In genomic region chr12:109878749-109879148, GRCh38 we compare ENCODE assay signal across 9 cellular contexts. TPM values are rescaled to one million over a fixed set of nuclear protein-coding genes. Genes with fewer than 3 reads are reported as not detected.
DNase-seq lines count a peak whose midpoint lies in the region; ATAC-seq and TF ChIP-seq lines count a peak whose summit lies in the region.
"Had no signal": no experiment of that assay in that cellular context is flagged by ENCODE, and none has a peak within 500 bp of the region (broad histone marks: within the 10 kb centered on the region; RNA-seq: fewer than 3 reads in every experiment).

No MANE protein-coding gene starts in this region.

- H3K27ac Mint-ChIP-seq in chondrocyte (ENCODE audit: unreplicated experiment) = no peak overlapping the region

- H3K4me1 Mint-ChIP-seq in chondrocyte (ENCODE audit: low read depth) = peaks cover 44% of the 10 kb centered on the region

- H3F3A ChIP-seq in Loucy (ENCODE audit: low read depth) = no peaks in the 10 kb centered on the region

- no peak for ATAC-seq in HG03342 (IDR thresholded peaks at IDR 0.05; ENCODE audit: unreplicated experiment)

- H3K4me3 ChIP-seq in AG09309 (ENCODE audit: control insufficient read depth, low read depth, low read length) (peak overlapping the region; percentile 86), Loucy (ENCODE audit: low read length, poor library complexity, severe bottlenecking) (peak overlapping the region; percentile 90), muscle layer of colon (ENCODE audit: low read depth in 1 of 2, low read length in 2 of 2) (peak overlapping the region in 1 of 2 donors; percentile 94)

- H3K4me2 ChIP-seq in Loucy (ENCODE audit: low read depth, low read length, poor library complexity, severe bottlenecking) = peak overlapping the region; percentile 85

- TF ChIP-seq CTCF in AG09309 (IDR thresholded peaks at IDR 0.05; ENCODE audit: control insufficient read depth, insufficient read depth, low read depth, low read length, missing control alignments) = no peak
- no peak for TF ChIP-seq CTCF in Loucy (conservative IDR thresholded peaks at IDR 0.05; ENCODE audit: low read length)
- TF ChIP-seq CTCF in chondrocyte (IDR thresholded peaks at IDR 0.05) = no peak

- H3K9ac ChIP-seq in Loucy (ENCODE audit: low read depth, low read length, poor library complexity, severe bottlenecking) = peak overlapping the region; percentile 82
- peak overlapping the region; percentile 95 for H3K9ac ChIP-seq in muscle layer of colon (ENCODE audit: low read length)

- H3K27me3 Mint-ChIP-seq in chondrocyte (ENCODE audit: low read depth) = no peaks in the 10 kb centered on the region

- peaks cover 52% of the 10 kb centered on the region for H3K79me2 ChIP-seq in Loucy (ENCODE audit: insufficient read depth, low read length)

- no peaks in the 10 kb centered on the region for H3K9me3 Mint-ChIP-seq in chondrocyte (ENCODE audit: low read depth)

- no peaks in the 10 kb centered on the region for H3K9me2 ChIP-seq in Loucy (replicated peaks; ENCODE audit: low read depth, low read length)

- peaks cover 51% of the 10 kb centered on the region for H3K4me1 ChIP-seq in Loucy (ENCODE audit: insufficient read depth, low read length, poor library complexity, severe bottlenecking)
- H3K4me1 ChIP-seq in muscle layer of colon (ENCODE audit: insufficient read depth, low read length) = peaks cover 24% of the 10 kb centered on the region

- H3K27me3 ChIP-seq in Loucy (ENCODE audit: insufficient read depth, low read length, poor library complexity, severe bottlenecking) = no peaks in the 10 kb centered on the region
- no peaks in the 10 kb centered on the region for H3K27me3 ChIP-seq in muscle layer of colon (ENCODE audit: control insufficient read depth in 1 of 2, insufficient read depth in 2 of 2, low read length in 2 of 2)

- no peak for DNase-seq in AG09309 (ENCODE audit: low read depth)
- no peak for DNase-seq in chondrocyte (ENCODE audit: low spot score)
- DNase-seq in SHP77 (lab: John Stamatoyannopoulos, UW) = no peak
- DNase-seq in NCI-H1092 (lab: John Stamatoyannopoulos, UW) = no peak
- no peak for DNase-seq in iPS-NIHi7 (ENCODE audit: extremely low spot score)
- DNase-seq: stimulated activated CD4-positive, alpha-beta T cell treated with anti-CD3 and anti-CD28 coated beads, Interleukin-15, amount 100 ng/mL, for 24 hours had no signal

- H3K4me3 Mint-ChIP-seq in chondrocyte (ENCODE audit: unreplicated experiment) = peak overlapping the region; percentile 100

- H3K27ac ChIP-seq in muscle layer of colon (ENCODE audit: low read depth, low read length) = no peak overlapping the region

- H4K20me1 ChIP-seq in Loucy (ENCODE audit: insufficient read depth, low read length, poor library complexity, severe bottlenecking) = peaks cover 6% of the 10 kb centered on the region

- H3K36me3 ChIP-seq in Loucy (ENCODE audit: insufficient read depth, low read length) (no peaks in the 10 kb centered on the region), muscle layer of colon (ENCODE audit: insufficient read depth, low read length) (no peaks in the 10 kb centered on the region)

- H2AFZ ChIP-seq in Loucy (ENCODE audit: low read length) = no peak overlapping the region

- no peaks in the 10 kb centered on the region for H3K9me3 ChIP-seq in Loucy (ENCODE audit: insufficient read depth, low read depth, low read length)
- H3K9me3 ChIP-seq in muscle layer of colon (ENCODE audit: low read length) = no peaks in the 10 kb centered on the region

- no peaks in the 10 kb centered on the region for H3K36me3 Mint-ChIP-seq in chondrocyte (ENCODE audit: low read depth)

RNA-seq across cellular contexts. Expression of gene GLTP, which starts 1.6 kb away (rescaled TPM):
- 38.7 to 40.7 TPM (median 40.5 TPM) in 3 replicates for total RNA-seq in chondrocyte

RNA-seq across cellular contexts. Expression of gene TCHP, which starts 21.3 kb away (rescaled TPM):
- 9.8 to 12.6 TPM (median 11.7 TPM) in 3 replicates for total RNA-seq in chondrocyte

RNA-seq across cellular contexts. Expression of gene TRPV4, which starts 45.6 kb away (rescaled TPM):
- 1.2 to 2.2 TPM (median 1.8 TPM) in 3 replicates for total RNA-seq in chondrocyte
